ENCODE assay signal across 13 cellular contexts in genomic region chr2:80303006-80303741, GRCh38. TPM values are rescaled to one million over a fixed set of nuclear protein-coding genes. Genes with fewer than 3 reads are reported as not detected.
DNase-seq lines count a peak whose midpoint lies in the region; ATAC-seq, FAIRE-seq and TF ChIP-seq lines count a peak whose summit lies in the region.
"Had no signal": no experiment of that assay in that cellular context is flagged by ENCODE, and none has a peak within 500 bp of the region (broad histone marks: within the 10 kb centered on the region; RNA-seq: fewer than 3 reads in every experiment).

No MANE protein-coding gene starts in this region.

- H3K9me3 ChIP-seq in left ventricle myocardium inferior (replicated peaks): no peaks in the 10 kb centered on the region
- H3K9me3 ChIP-seq in aorta (ENCODE audit: control insufficient read depth, low read length): no peaks in the 10 kb centered on the region

- H3K27me3 ChIP-seq in left ventricle myocardium inferior (ENCODE audit: low read depth) (peaks cover 88% of the 10 kb centered on the region), aorta (ENCODE audit: control insufficient read depth in 1 of 2, insufficient read depth in 2 of 2, low read length in 1 of 2) (no peaks in the 10 kb centered on the region)

- no peaks in the 10 kb centered on the region for H3K36me3 Mint-ChIP-seq in activated naive CD8-positive, alpha-beta T cell treated with anti-CD3 and anti-CD28 coated beads, Interleukin-2, amount 10 ng/mL, durations not matched to agents 7 days and 5 days
- no peaks in the 10 kb centered on the region for H3K36me3 Mint-ChIP-seq in activated naive CD8-positive, alpha-beta T cell treated with anti-CD3 and anti-CD28 coated beads for 36 hours
- H3K36me3 Mint-ChIP-seq in nephron progenitor cell (ENCODE audit: low read depth): no peaks in the 10 kb centered on the region

- H3K27me3 Mint-ChIP-seq in activated naive CD8-positive, alpha-beta T cell treated with anti-CD3 and anti-CD28 coated beads, Interleukin-2, amount 10 ng/mL, durations not matched to agents 7 days and 5 days: peaks cover 40% of the 10 kb centered on the region
- peaks cover 60% of the 10 kb centered on the region for H3K27me3 Mint-ChIP-seq in activated naive CD8-positive, alpha-beta T cell treated with anti-CD3 and anti-CD28 coated beads for 36 hours
- peaks cover 72% of the 10 kb centered on the region for H3K27me3 Mint-ChIP-seq in nephron progenitor cell (ENCODE audit: low read depth, poor library complexity)

- no peak for TF ChIP-seq CTCF in left ventricle myocardium inferior (IDR thresholded peaks at IDR 0.05; ENCODE audit: borderline replicate concordance)
- TF ChIP-seq CTCF in nephron progenitor cell (IDR thresholded peaks at IDR 0.05): no peak

- DNase-seq in activated naive CD8-positive, alpha-beta T cell treated with anti-CD3 and anti-CD28 coated beads, Interleukin-2, amount 10 ng/mL, durations not matched to agents 7 days and 5 days: peak; percentile 25
- no peak for DNase-seq in activated naive CD8-positive, alpha-beta T cell treated with anti-CD3 and anti-CD28 coated beads for 36 hours
- DNase-seq in left ventricle myocardium inferior (no peak), nephron progenitor cell (peak; percentile 44), aorta (peak; percentile 38 to 67), activated gamma-delta T cell treated with Interleukin-2 at 50 U/mL for 16 hours (no peak), HTR-8/SVneo (ENCODE audit: insufficient read length, low spot score) (no peak)
- DNase-seq: activated T-cell treated with anti-CD3 and anti-CD28 coated beads, Interleukin-2, amount 50 U/mL, for 72 hours had no signal

- no peaks in the 10 kb centered on the region for H3K4me1 Mint-ChIP-seq in activated naive CD8-positive, alpha-beta T cell treated with anti-CD3 and anti-CD28 coated beads, Interleukin-2, amount 10 ng/mL, durations not matched to agents 7 days and 5 days
- peaks cover 1% of the 10 kb centered on the region for H3K4me1 Mint-ChIP-seq in activated naive CD8-positive, alpha-beta T cell treated with anti-CD3 and anti-CD28 coated beads for 36 hours
- H3K4me1 Mint-ChIP-seq in nephron progenitor cell: peaks cover 64% of the 10 kb centered on the region

- peaks cover 27% of the 10 kb centered on the region for H3K4me1 ChIP-seq in left ventricle myocardium inferior
- H3K4me1 ChIP-seq in aorta (ENCODE audit: control insufficient read depth in 1 of 2, insufficient read depth in 2 of 2, low read length in 2 of 2): no peaks in the 10 kb centered on the region

- no peak for FAIRE-seq in HTR-8/SVneo (lab: Jason Lieb, UNC)
- FAIRE-seq: G401.6 had no signal

- H3K9me3 Mint-ChIP-seq in activated naive CD8-positive, alpha-beta T cell treated with anti-CD3 and anti-CD28 coated beads, Interleukin-2, amount 10 ng/mL, durations not matched to agents 7 days and 5 days: peaks cover 1% of the 10 kb centered on the region
- no peaks in the 10 kb centered on the region for H3K9me3 Mint-ChIP-seq in activated naive CD8-positive, alpha-beta T cell treated with anti-CD3 and anti-CD28 coated beads for 36 hours
- no peaks in the 10 kb centered on the region for H3K9me3 Mint-ChIP-seq in nephron progenitor cell
- H3K9me3 Mint-ChIP-seq: T-helper 1 cell treated with Interleukin-12 subunit alpha and Interleukin-12 subunit beta and Interleukin-4 antibody, amounts not matched to agents 30 μg/mL and 1 μg/mL, for 36 hours had no signal

- H3K27ac Mint-ChIP-seq in activated naive CD8-positive, alpha-beta T cell treated with anti-CD3 and anti-CD28 coated beads, Interleukin-2, amount 10 ng/mL, durations not matched to agents 7 days and 5 days: no peak overlapping the region
- no peak overlapping the region for H3K27ac Mint-ChIP-seq in activated naive CD8-positive, alpha-beta T cell treated with anti-CD3 and anti-CD28 coated beads for 36 hours
- H3K27ac Mint-ChIP-seq in nephron progenitor cell: peak overlapping the region; percentile 26
- H3K27ac Mint-ChIP-seq: activated T-cell treated with anti-CD3 and anti-CD28 coated beads, Interleukin-2, amount 50 U/mL, for 72 hours; T-helper 1 cell treated with Interleukin-12 subunit alpha and Interleukin-12 subunit beta and Interleukin-4 antibody, amounts not matched to agents 30 μg/mL and 1 μg/mL, for 36 hours had no signal

- no peak overlapping the region for H3K4me3 Mint-ChIP-seq in activated naive CD8-positive, alpha-beta T cell treated with anti-CD3 and anti-CD28 coated beads, Interleukin-2, amount 10 ng/mL, durations not matched to agents 7 days and 5 days
- no peak overlapping the region for H3K4me3 Mint-ChIP-seq in activated naive CD8-positive, alpha-beta T cell treated with anti-CD3 and anti-CD28 coated beads for 36 hours
- H3K4me3 Mint-ChIP-seq in nephron progenitor cell: peak overlapping the region; percentile 90
- H3K4me3 Mint-ChIP-seq: activated T-cell treated with anti-CD3 and anti-CD28 coated beads, Interleukin-2, amount 50 U/mL, for 72 hours; T-helper 1 cell treated with Interleukin-12 subunit alpha and Interleukin-12 subunit beta and Interleukin-4 antibody, amounts not matched to agents 30 μg/mL and 1 μg/mL, for 36 hours had no signal

- no peak overlapping the region for H3K27ac ChIP-seq in left ventricle myocardium inferior (replicated peaks)
- H3K27ac ChIP-seq in aorta (ENCODE audit: low read depth in 1 of 2, low read length in 2 of 2): no peak overlapping the region
- H3K27ac ChIP-seq: KMS-11 had no signal

- no peak for ATAC-seq in activated naive CD8-positive, alpha-beta T cell treated with anti-CD3 and anti-CD28 coated beads, Interleukin-2, amount 10 ng/mL, durations not matched to agents 7 days and 5 days (ENCODE audit: low read depth)
- ATAC-seq in aorta (ENCODE audit: low FRiP score) (peak; percentile 22), GM21723 (IDR thresholded peaks at IDR 0.05; ENCODE audit: unreplicated experiment) (no peak)
- ATAC-seq: activated T-cell treated with anti-CD3 and anti-CD28 coated beads, Interleukin-2, amount 50 U/mL, for 72 hours had no signal

- POLR2A ChIA-PET in activated naive CD8-positive, alpha-beta T cell treated with anti-CD3 and anti-CD28 coated beads, Interleukin-2, amount 10 ng/mL, durations not matched to agents 7 days and 5 days (lab: Charles Lee): no interaction called here

- WGBS in aorta, 2 donors: 1% methylated on average over 58 of the region's 58 CpGs

- intact Hi-C loops in left ventricle myocardium inferior (cut with micrococcal nuclease): no loop called here
- intact Hi-C loops in aorta (cut with DNase I): no loop called here

- H3K36me3 ChIP-seq in left ventricle myocardium inferior: no peaks in the 10 kb centered on the region
- H3K36me3 ChIP-seq in aorta (ENCODE audit: control insufficient read depth in 1 of 2, insufficient read depth in 2 of 2, low read length in 1 of 2): no peaks in the 10 kb centered on the region

- peak overlapping the region; percentile 64 for H3K4me3 ChIP-seq in left ventricle myocardium inferior
- H3K4me3 ChIP-seq in aorta (ENCODE audit: low read length in 2 of 2): no peak overlapping the region

RNA-seq across cellular contexts. Expression of gene LRRTM1, which starts 1.4 kb away (rescaled TPM):
- not detected for total RNA-seq in activated naive CD8-positive, alpha-beta T cell treated with anti-CD3 and anti-CD28 coated beads, Interleukin-2, amount 10 ng/mL, durations not matched to agents 7 days and 5 days
- not detected for total RNA-seq in activated naive CD8-positive, alpha-beta T cell treated with anti-CD3 and anti-CD28 coated beads for 36 hours
- total RNA-seq in left ventricle myocardium inferior: 0.11 TPM
- under 1 TPM; 0.19 to 0.39 TPM for total RNA-seq in aorta
- polyA plus RNA-seq in aorta: not detected
- total RNA-seq: activated T-cell treated with anti-CD3 and anti-CD28 coated beads, Interleukin-2, amount 50 U/mL, for 72 hours; liver had no signal

Comparison
In these comparisons a context has a peak if more than half of its experiments do, and no peak if none do; other contexts are left out.
1. DNase-seq: peak in activated naive CD8-positive, alpha-beta T cell treated with anti-CD3 and anti-CD28 coated beads, Interleukin-2, amount 10 ng/mL, durations not matched to agents 7 days and 5 days (single experiment), nephron progenitor cell (single experiment) and aorta (2 of 2); none in activated naive CD8-positive, alpha-beta T cell treated with anti-CD3 and anti-CD28 coated beads for 36 hours (single experiment), left ventricle myocardium inferior (single experiment), activated gamma-delta T cell treated with Interleukin-2 at 50 U/mL for 16 hours (single experiment) and HTR-8/SVneo (single experiment).